Comparison of ENCODE assay signal across 8 cellular contexts in the genomic region with DNA sequence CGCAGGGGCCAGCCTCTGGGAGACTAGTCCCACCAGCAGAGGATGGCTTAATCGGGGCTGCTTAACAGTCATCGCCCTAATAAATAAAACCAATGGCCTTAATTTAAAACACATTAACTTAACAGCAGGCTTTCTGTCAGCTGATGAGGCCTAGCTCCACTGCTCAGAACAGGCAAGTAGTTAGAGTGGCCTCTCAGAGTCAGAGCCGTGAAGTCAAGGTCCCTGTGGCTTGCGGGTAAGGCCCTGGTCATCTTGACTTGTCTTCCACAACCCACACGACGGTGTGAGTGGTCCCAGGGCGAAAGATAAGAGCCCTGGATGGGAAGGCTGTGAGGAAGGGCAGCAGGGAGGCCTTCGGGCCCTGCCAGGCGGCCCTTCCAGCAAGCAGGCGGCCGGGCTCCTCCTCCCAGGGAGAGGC. TPM values are rescaled to one million over a fixed set of nuclear protein-coding genes. Genes with fewer than 3 reads are reported as not detected.
DNase-seq lines count a peak whose midpoint lies in the region; ATAC-seq and TF ChIP-seq lines count a peak whose summit lies in the region.

No MANE protein-coding gene starts in this region.

- TF ChIP-seq POLR2A in gastrocnemius medialis (IDR thresholded peaks at IDR 0.05): no peak

- H3K4me1 Mint-ChIP-seq in CD4-positive, alpha-beta memory T cell: peaks cover 9 to 24% (median 16%) of the 10 kb centered on the region in 4 donors
- H3K4me1 Mint-ChIP-seq in WTC11: peaks cover 47% of the 10 kb centered on the region

- CTCF ChIA-PET in CD4-positive, alpha-beta memory T cell (lab: Charles Lee; ENCODE audit: partially characterized antibody): interaction anchor here (1.5 to 4.9 kb wide), 5 partner anchors 11 to 587 kb away, joined by 5 to 48 read pairs (median 18); a partner anchor contains a TSS
- CTCF ChIA-PET in HEK293 (lab: Yijun Ruan, JAX) (interaction anchor here (0.6 to 1.5 kb wide), 2 partner anchors 256 to 577 kb away, joined by 3 to 6 read pairs; no protein-coding TSS in a partner anchor), WTC11 (lab: Charles Lee) (interaction anchor here (0.8 to 1.7 kb wide), 5 partner anchors 11 to 576 kb away, joined by 3 to 11 read pairs (median 4); no protein-coding TSS in a partner anchor)

- in situ Hi-C loops in gastrocnemius medialis (cut with MboI; ENCODE audit: low sequenced_read_pairs in 4 of 4): loop anchor here in 3 of 4 donors (10.0 to 25.0 kb wide), 3 partner anchors 104 to 253 kb away; no protein-coding TSS in a partner anchor

- H3K27ac ChIP-seq in CD4-positive, alpha-beta memory T cell (ENCODE audit: low read depth, low read length): peak overlapping the region; percentile 76
- H3K27ac ChIP-seq in HEK293 (ENCODE audit: extremely low read depth, low read depth, low read length): peak overlapping the region; percentile 93
- peak overlapping the region; percentile 78 to 87 (median 84) for H3K27ac ChIP-seq in gastrocnemius medialis

- H3K27me3 ChIP-seq in CD4-positive, alpha-beta memory T cell (ENCODE audit: insufficient read depth, low read length): no peaks in the 10 kb centered on the region
- no peaks in the 10 kb centered on the region for H3K27me3 ChIP-seq in gastrocnemius medialis

- peaks cover 27% of the 10 kb centered on the region for H3K4me1 ChIP-seq in CD4-positive, alpha-beta memory T cell (ENCODE audit: insufficient read depth, low read length)
- H3K4me1 ChIP-seq in HEK293 (ENCODE audit: control insufficient read depth, insufficient read depth, low read length) (peaks cover 7% of the 10 kb centered on the region), gastrocnemius medialis (peaks cover 10 to 24% of the 10 kb centered on the region in 2 donors)

- TF ChIP-seq CTCF in HEK293 (tag by site-specific recombination; IDR thresholded peaks at IDR 0.05) (no peak), WTC11 (IDR thresholded peaks at IDR 0.05) (no peak), gastrocnemius medialis (IDR thresholded peaks at IDR 0.05 in 4 of 5, conservative IDR thresholded peaks at IDR 0.05 in 1 of 5) (no peak)

- no peaks in the 10 kb centered on the region for H3K36me3 ChIP-seq in CD4-positive, alpha-beta memory T cell (ENCODE audit: insufficient read depth, low read length)
- H3K36me3 ChIP-seq in HEK293 (ENCODE audit: control insufficient read depth in 2 of 2, insufficient read depth in 1 of 2, low read length in 2 of 2) (peaks cover 0 to 5% of the 10 kb centered on the region in 2 experiments; a peak in 1 of 3 replicates), gastrocnemius medialis (no peaks in the 10 kb centered on the region)

- POLR2A ChIA-PET in CD4-positive, alpha-beta memory T cell (lab: Charles Lee; ENCODE audit: partially characterized antibody): interaction anchor here (1.0 to 2.0 kb wide), 7 partner anchors 11 to 588 kb away, joined by 4 to 21 read pairs (median 6); a partner anchor contains a TSS
- POLR2A ChIA-PET in HEK293 (lab: Yijun Ruan, JAX): interaction anchor here (1.3 to 1.8 kb wide), 2 partner anchors 11 to 573 kb away, joined by 3 to 4 read pairs; a partner anchor contains a TSS
- POLR2A ChIA-PET in WTC11 (lab: Charles Lee): interaction anchor here (0.6 to 0.7 kb wide), 2 partner anchors 11 to 621 kb away, joined by 3 read pairs; no protein-coding TSS in a partner anchor

- DNase-seq in CD4-positive, alpha-beta memory T cell: no peak
- DNase-seq in WTC11 (ENCODE audit: low spot score) (no peak), left cardiac atrium (no peak), gastrocnemius medialis (no peak)
- DNase-seq in NK-92 treated with Interleukin-12 subunit alpha and Interleukin-12 subunit beta, amount 100 ng/mL, for 24 hours (lab: John Stamatoyannopoulos, UW): no peak
- no peak for DNase-seq in stimulated activated CD4-positive, alpha-beta T cell treated with anti-CD3 and anti-CD28 coated beads, Interleukin-2, amount 100 ng/mL, for 24 hours

- no peaks in the 10 kb centered on the region for H3K36me3 Mint-ChIP-seq in CD4-positive, alpha-beta memory T cell
- H3K36me3 Mint-ChIP-seq in WTC11: no peaks in the 10 kb centered on the region

- H3K9me3 ChIP-seq in CD4-positive, alpha-beta memory T cell (ENCODE audit: control insufficient read depth in 1 of 2, low read length in 2 of 2): no peaks in the 10 kb centered on the region
- H3K9me3 ChIP-seq in HEK293 (ENCODE audit: control insufficient read depth, insufficient read depth, low read depth, low read length): no peaks in the 10 kb centered on the region
- H3K9me3 ChIP-seq in gastrocnemius medialis: no peaks in the 10 kb centered on the region

- ATAC-seq in WTC11 (no peak; the same call in 1 of the 2 replicates), left cardiac atrium (peak; percentile 1 to 50), gastrocnemius medialis (peak in 1 of 2 donors; percentile 3), HG02759 (IDR thresholded peaks at IDR 0.05; ENCODE audit: unreplicated experiment) (no peak)

- intact Hi-C loops in CD4-positive, alpha-beta memory T cell (cut with micrococcal nuclease): loop anchor here (1.0 to 5.0 kb wide), 2 partner anchors 257 to 927 kb away; no protein-coding TSS in a partner anchor
- intact Hi-C loops in left cardiac atrium (cut with DNase I): loop anchor here (5.0 to 10.0 kb wide), 3 partner anchors 137 to 577 kb away; no protein-coding TSS in a partner anchor
- intact Hi-C loops in gastrocnemius medialis (cut with DNase I; ENCODE audit: low total_unique reads): loop anchor here (5.0 kb wide), 3 partner anchors 87 to 492 kb away; no protein-coding TSS in a partner anchor

- H3K9me3 Mint-ChIP-seq in CD4-positive, alpha-beta memory T cell: no peaks in the 10 kb centered on the region
- H3K9me3 Mint-ChIP-seq in WTC11: no peaks in the 10 kb centered on the region

- peak overlapping the region; percentile 9 to 79 (median 66) for H3K4me3 Mint-ChIP-seq in CD4-positive, alpha-beta memory T cell
- peak overlapping the region; percentile 58 for H3K4me3 Mint-ChIP-seq in WTC11

- H3K27me3 Mint-ChIP-seq in CD4-positive, alpha-beta memory T cell: no peaks in the 10 kb centered on the region
- no peaks in the 10 kb centered on the region for H3K27me3 Mint-ChIP-seq in WTC11 (ENCODE audit: low read depth)

- H3K4me3 ChIP-seq in CD4-positive, alpha-beta memory T cell (ENCODE audit: low read length in 2 of 2): peak overlapping the region in 1 of 2 donors; percentile 58
- H3K4me3 ChIP-seq in HEK293 (ENCODE audit: low read depth, low read length) (peak overlapping the region; percentile 51), gastrocnemius medialis (peak overlapping the region; percentile 59 to 81 (median 75))

- peak overlapping the region; percentile 82 to 93 (median 89) for H3K27ac Mint-ChIP-seq in CD4-positive, alpha-beta memory T cell
- H3K27ac Mint-ChIP-seq in WTC11: no peak overlapping the region

TF ChIP-seq in HEK293, 187 proteins besides CTCF, POLR2A, EP300 and RAD21 (continues in another document):
- TF ChIP-seq TRIM28 (IDR thresholded peaks at IDR 0.05; ENCODE audit: borderline replicate concordance, low read length): 0 out of 2 replicates have a peak, but pooled peaks have one; percentile 44
- TF ChIP-seq, protein P1, sequence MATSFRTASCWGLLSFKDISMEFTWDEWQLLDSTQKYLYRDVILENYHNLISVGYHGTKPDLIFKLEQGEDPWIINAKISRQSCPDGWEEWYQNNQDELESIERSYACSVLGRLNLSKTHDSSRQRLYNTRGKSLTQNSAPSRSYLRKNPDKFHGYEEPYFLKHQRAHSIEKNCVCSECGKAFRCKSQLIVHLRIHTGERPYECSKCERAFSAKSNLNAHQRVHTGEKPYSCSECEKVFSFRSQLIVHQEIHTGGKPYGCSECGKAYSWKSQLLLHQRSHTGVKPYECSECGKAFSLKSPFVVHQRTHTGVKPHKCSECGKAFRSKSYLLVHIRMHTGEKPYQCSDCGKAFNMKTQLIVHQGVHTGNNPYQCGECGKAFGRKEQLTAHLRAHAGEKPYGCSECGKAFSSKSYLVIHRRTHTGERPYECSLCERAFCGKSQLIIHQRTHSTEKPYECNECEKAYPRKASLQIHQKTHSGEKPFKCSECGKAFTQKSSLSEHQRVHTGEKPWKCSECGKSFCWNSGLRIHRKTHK (tag by site-specific recombination; IDR thresholded peaks at IDR 0.05): no peak

TF ChIP-seq in WTC11, 78 proteins besides CTCF, POLR2A, EP300 and RAD21:
- TF ChIP-seq, protein P2, sequence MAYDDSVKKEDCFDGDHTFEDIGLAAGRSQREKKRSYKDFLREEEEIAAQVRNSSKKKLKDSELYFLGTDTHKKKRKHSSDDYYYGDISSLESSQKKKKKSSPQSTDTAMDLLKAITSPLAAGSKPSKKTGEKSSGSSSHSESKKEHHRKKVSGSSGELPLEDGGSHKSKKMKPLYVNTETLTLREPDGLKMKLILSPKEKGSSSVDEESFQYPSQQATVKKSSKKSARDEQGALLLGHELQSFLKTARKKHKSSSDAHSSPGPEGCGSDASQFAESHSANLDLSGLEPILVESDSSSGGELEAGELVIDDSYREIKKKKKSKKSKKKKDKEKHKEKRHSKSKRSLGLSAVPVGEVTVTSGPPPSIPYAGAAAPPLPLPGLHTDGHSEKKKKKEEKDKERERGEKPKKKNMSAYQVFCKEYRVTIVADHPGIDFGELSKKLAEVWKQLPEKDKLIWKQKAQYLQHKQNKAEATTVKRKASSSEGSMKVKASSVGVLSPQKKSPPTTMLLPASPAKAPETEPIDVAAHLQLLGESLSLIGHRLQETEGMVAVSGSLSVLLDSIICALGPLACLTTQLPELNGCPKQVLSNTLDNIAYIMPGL (CRISPR knock-in tag; IDR thresholded peaks at IDR 0.05): 0 out of 2 replicates have a peak, but pooled peaks have one; percentile 5
- TF ChIP-seq JAZF1 (CRISPR knock-in tag; IDR thresholded peaks at IDR 0.05) (no peak), ELF4 (CRISPR knock-in tag; IDR thresholded peaks at IDR 0.05; ENCODE audit: low read depth) (no peak)
- TF ChIP-seq, protein P3, sequence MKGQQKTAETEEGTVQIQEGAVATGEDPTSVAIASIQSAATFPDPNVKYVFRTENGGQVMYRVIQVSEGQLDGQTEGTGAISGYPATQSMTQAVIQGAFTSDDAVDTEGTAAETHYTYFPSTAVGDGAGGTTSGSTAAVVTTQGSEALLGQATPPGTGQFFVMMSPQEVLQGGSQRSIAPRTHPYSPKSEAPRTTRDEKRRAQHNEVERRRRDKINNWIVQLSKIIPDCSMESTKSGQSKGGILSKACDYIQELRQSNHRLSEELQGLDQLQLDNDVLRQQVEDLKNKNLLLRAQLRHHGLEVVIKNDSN (CRISPR knock-in tag; IDR thresholded peaks at IDR 0.05): no peak
TF ChIP-seq in WTC11: peak in this region for 1.

RNA-seq across cellular contexts. Expression of a gene that starts 11.8 kb away (rescaled TPM):
- 1 to 10 TPM; 3.9 to 4.4 TPM for total RNA-seq in CD4-positive, alpha-beta memory T cell
- 1 to 10 TPM; 4.2 to 6.3 TPM for polyA plus RNA-seq in CD4-positive, alpha-beta memory T cell
- total RNA-seq in WTC11 (2021) (21.4 to 23.4 TPM (median 22.5 TPM) in 3 replicates), left cardiac atrium (1 to 10 TPM; 4.2 to 8.8 TPM), gastrocnemius medialis (1 to 10 TPM in 2 of 4 donors, under 1 TPM in 2; 0.87 to 3.1 (median 1.3) TPM)

Comparison
In these comparisons a context has a peak if more than half of its experiments do, and no peak if none do; other contexts are left out.
1. ATAC-seq: peak in left cardiac atrium (2 of 2); none in WTC11 (single experiment) and HG02759 (single experiment).
2. Peak in every context shown above with its lines, with median percentiles within 50 percentile points of each other: H3K27ac ChIP-seq.